In genomic region chr6:165096868-165097267, GRCh38 we compare ENCODE assay signal across 37 cellular contexts.
"Had no signal": no experiment of that assay in that cellular context is flagged by ENCODE, and none has a peak within 500 bp of the region (broad histone marks: within the 10 kb centered on the region; RNA-seq: fewer than 3 reads in every experiment).

No MANE protein-coding gene starts in this region.

- H3K27ac ChIP-seq: epithelial cell of prostate, esophagus squamous epithelium, gastroesophageal sphincter, neutrophil, pancreas, prostate gland, stomach, thyroid gland, upper lobe of left lung, vagina, WERI-Rb-1 had no signal

- H3K27me3 ChIP-seq: esophagus squamous epithelium, gastroesophageal sphincter, neutrophil, pancreas, stomach, thyroid gland, upper lobe of left lung, vagina had no signal

- H3K4me1 ChIP-seq: esophagus squamous epithelium, gastroesophageal sphincter, pancreas, prostate gland, stomach, thyroid gland, upper lobe of left lung, vagina had no signal

- ATAC-seq: activated CD4-positive, CD25-positive, alpha-beta regulatory T cell treated with anti-CD3 and anti-CD28 coated beads, Interleukin-2, amount 50 U/mL, for 24 hours; gastroesophageal sphincter; left cardiac atrium; left ventricle myocardium superior; mucosa of descending colon; pancreas; sciatic nerve; stimulated activated memory B cell treated with anti-CD40 and anti-IgM and Interleukin-4, amounts not matched to agents 10 μg/mL and 1 μg/mL and 100 μg/mL, for 72 hours had no signal

- H3K36me3 ChIP-seq: esophagus squamous epithelium, gastroesophageal sphincter, neutrophil, pancreas, prostate gland, stomach, thyroid gland, upper lobe of left lung, vagina, WERI-Rb-1 had no signal

- H3K36me3 Mint-ChIP-seq: activated CD4-positive, alpha-beta memory T cell treated with anti-CD3 and anti-CD28 coated beads for 36 hours; activated naive CD4-positive, alpha-beta T cell treated with anti-CD3 and anti-CD28 coated beads, Interleukin-2, amount 10 ng/mL, durations not matched to agents 7 days and 5 days; activated naive CD8-positive, alpha-beta T cell treated with anti-CD3 and anti-CD28 coated beads, Interleukin-2, amount 10 ng/mL, durations not matched to agents 7 days and 5 days; stimulated activated memory B cell treated with anti-CD40 and anti-IgM and Interleukin-4, amounts not matched to agents 10 μg/mL and 1 μg/mL and 100 μg/mL, for 72 hours had no signal

- H3K9me3 ChIP-seq: neutrophil, pancreas, prostate gland, thyroid gland, vagina had no signal

- H3K27me3 Mint-ChIP-seq: activated CD4-positive, alpha-beta memory T cell treated with anti-CD3 and anti-CD28 coated beads for 36 hours; activated CD4-positive, alpha-beta T cell treated with anti-CD3 and anti-CD28 coated beads, Interleukin-2, amount 10 ng/mL, durations not matched to agents 24 days and 14 days; activated naive CD4-positive, alpha-beta T cell treated with anti-CD3 and anti-CD28 coated beads, Interleukin-2, amount 10 ng/mL, durations not matched to agents 7 days and 5 days; activated naive CD8-positive, alpha-beta T cell treated with anti-CD3 and anti-CD28 coated beads, Interleukin-2, amount 10 ng/mL, durations not matched to agents 7 days and 5 days; central memory CD8-positive, alpha-beta T cell; stimulated activated memory B cell treated with anti-CD40 and anti-IgM and Interleukin-4, amounts not matched to agents 10 μg/mL and 1 μg/mL and 100 μg/mL, for 72 hours had no signal

- H3K4me1 Mint-ChIP-seq: activated CD4-positive, alpha-beta T cell treated with anti-CD3 and anti-CD28 coated beads, Interleukin-2, amount 10 ng/mL, durations not matched to agents 24 days and 14 days; activated naive CD4-positive, alpha-beta T cell treated with anti-CD3 and anti-CD28 coated beads, Interleukin-2, amount 10 ng/mL, durations not matched to agents 7 days and 5 days; activated naive CD8-positive, alpha-beta T cell treated with anti-CD3 and anti-CD28 coated beads, Interleukin-2, amount 10 ng/mL, durations not matched to agents 7 days and 5 days; central memory CD8-positive, alpha-beta T cell; nephron; stimulated activated memory B cell treated with anti-CD40 and anti-IgM and Interleukin-4, amounts not matched to agents 10 μg/mL and 1 μg/mL and 100 μg/mL, for 72 hours had no signal

- H3K4me3 ChIP-seq: esophagus squamous epithelium, gastroesophageal sphincter, mucosa of descending colon, pancreas, prostate gland, stomach, thyroid gland, upper lobe of left lung, vagina had no signal

- H3K27ac Mint-ChIP-seq: activated CD4-positive, alpha-beta memory T cell treated with anti-CD3 and anti-CD28 coated beads for 36 hours; activated CD4-positive, alpha-beta T cell treated with anti-CD3 and anti-CD28 coated beads, Interleukin-2, amount 10 ng/mL, durations not matched to agents 24 days and 14 days; activated naive CD4-positive, alpha-beta T cell treated with anti-CD3 and anti-CD28 coated beads, Interleukin-2, amount 10 ng/mL, durations not matched to agents 7 days and 5 days; activated naive CD8-positive, alpha-beta T cell treated with anti-CD3 and anti-CD28 coated beads, Interleukin-2, amount 10 ng/mL, durations not matched to agents 7 days and 5 days; activated T-helper 1 cell treated with anti-CD3 and anti-CD28 coated beads, Interleukin-12 subunit alpha, Interleukin-12 subunit beta, Interleukin-2, Interleukin-4 antibody, amounts not matched to agents 30 ng/mL and 10 ng/mL and 1 ng/mL, durations not matched to agents 14 hours and 24 hours and 36 hours; nephron; stimulated activated memory B cell treated with anti-CD40 and anti-IgM and Interleukin-4, amounts not matched to agents 10 μg/mL and 1 μg/mL and 100 μg/mL, for 72 hours had no signal

- DNase-seq: activated CD4-positive, alpha-beta memory T cell treated with anti-CD3 and anti-CD28 coated beads for 36 hours; activated CD4-positive, alpha-beta T cell treated with anti-CD3 and anti-CD28 coated beads, Interleukin-2, amount 10 ng/mL, durations not matched to agents 24 days and 14 days; activated CD8-positive, alpha-beta memory T cell treated with anti-CD3 and anti-CD28 coated beads, Interleukin-2, amount 50 U/mL, for 4 hours; activated gamma-delta T cell; activated naive CD4-positive, alpha-beta T cell treated with anti-CD3 and anti-CD28 coated beads, Interleukin-2, amount 10 ng/mL, durations not matched to agents 7 days and 5 days; activated naive CD8-positive, alpha-beta T cell treated with anti-CD3 and anti-CD28 coated beads, Interleukin-2, amount 10 ng/mL, durations not matched to agents 7 days and 5 days; activated T-cell treated with anti-CD3 and anti-CD28 coated beads, Interleukin-2, amount 50 U/mL, for 1 hour; dermis blood vessel endothelial cell; effector CD4-positive, alpha-beta T cell; esophagus squamous epithelium; head of caudate nucleus; hippocampal formation; left cardiac atrium; left ventricle myocardium superior; mucosa of descending colon; pancreas; retina; small intestine; stimulated activated CD4-positive, alpha-beta T cell treated with anti-CD3 and anti-CD28 coated beads, Interleukin-1b, Interleukin-23, amount 100 ng/mL, for 48 hours; stimulated activated CD4-positive, alpha-beta T cell treated with anti-CD3 and anti-CD28 coated beads, Interleukin-4, amount 100 ng/mL, for 4 hours; stimulated activated CD8-positive, alpha-beta memory T cell treated with anti-CD3 and anti-CD28 coated beads, Interleukin-4, amount 100 ng/mL, for 48 hours; stomach; T-helper 1 cell; thyroid gland; WERI-Rb-1 had no signal

- H3K4me3 Mint-ChIP-seq: activated CD4-positive, alpha-beta memory T cell treated with anti-CD3 and anti-CD28 coated beads for 36 hours; activated CD4-positive, alpha-beta T cell treated with anti-CD3 and anti-CD28 coated beads, Interleukin-2, amount 10 ng/mL, durations not matched to agents 24 days and 14 days; activated naive CD4-positive, alpha-beta T cell treated with anti-CD3 and anti-CD28 coated beads, Interleukin-2, amount 10 ng/mL, durations not matched to agents 7 days and 5 days; activated naive CD8-positive, alpha-beta T cell treated with anti-CD3 and anti-CD28 coated beads, Interleukin-2, amount 10 ng/mL, durations not matched to agents 7 days and 5 days; activated T-helper 1 cell treated with anti-CD3 and anti-CD28 coated beads, Interleukin-12 subunit alpha, Interleukin-12 subunit beta, Interleukin-2, Interleukin-4 antibody, amounts not matched to agents 30 ng/mL and 10 ng/mL and 1 ng/mL, durations not matched to agents 14 hours and 24 hours and 36 hours; central memory CD8-positive, alpha-beta T cell; nephron; stimulated activated memory B cell treated with anti-CD40 and anti-IgM and Interleukin-4, amounts not matched to agents 10 μg/mL and 1 μg/mL and 100 μg/mL, for 72 hours had no signal
